Comparison of ENCODE assay signal across 1 cellular context in the genomic region with DNA sequence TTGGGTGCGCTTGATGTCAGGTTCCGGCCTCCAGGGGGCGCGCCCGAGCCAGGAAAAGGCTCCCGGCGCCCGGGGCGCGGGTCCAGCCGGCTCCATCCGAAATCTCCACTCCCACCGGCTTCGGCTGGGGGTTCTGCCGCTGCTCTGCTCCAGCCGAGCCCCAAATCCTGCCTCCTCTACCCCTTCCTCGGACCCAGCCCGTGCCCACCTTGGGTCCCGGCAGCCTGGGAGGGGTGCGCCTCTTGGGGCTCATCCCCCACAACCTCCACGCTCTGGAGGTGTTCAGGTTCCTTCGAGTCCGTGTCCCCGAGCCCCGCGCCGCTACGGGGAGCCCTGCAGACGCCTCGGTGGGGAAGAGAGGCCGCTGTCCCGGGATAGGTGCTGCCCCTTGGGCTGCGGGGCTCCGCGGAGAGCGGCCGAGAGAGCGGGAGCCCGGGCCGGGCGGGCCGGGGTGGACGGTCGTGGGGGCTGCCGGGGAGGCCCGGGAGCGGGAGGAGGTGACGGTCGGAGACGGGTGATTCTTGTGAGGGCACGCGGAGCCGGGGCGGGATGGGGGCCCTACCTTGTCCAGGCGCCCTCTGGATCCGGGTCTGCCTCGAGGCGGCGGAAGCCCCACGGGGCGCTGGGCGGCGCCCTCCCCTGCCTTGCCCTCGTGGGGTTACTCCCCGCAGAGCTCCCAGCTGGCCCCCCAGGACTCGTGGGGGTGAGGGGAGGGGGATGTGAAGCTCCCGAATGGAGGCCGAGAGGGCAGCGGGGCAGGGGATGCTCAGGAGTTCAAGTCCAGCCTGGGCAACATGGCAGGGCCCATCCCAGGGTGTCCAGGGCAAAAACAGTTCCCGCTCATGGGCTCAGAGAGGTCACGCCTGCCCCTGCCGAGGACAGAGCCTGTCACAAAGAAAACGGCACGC.
TF ChIP-seq lines count a peak whose summit lies in the region.

No MANE protein-coding gene starts in this region.

TF ChIP-seq in HepG2, 621 proteins besides CTCF, POLR2A, EP300 and RAD21 (continued from another document):
- TF ChIP-seq, protein P1, sequence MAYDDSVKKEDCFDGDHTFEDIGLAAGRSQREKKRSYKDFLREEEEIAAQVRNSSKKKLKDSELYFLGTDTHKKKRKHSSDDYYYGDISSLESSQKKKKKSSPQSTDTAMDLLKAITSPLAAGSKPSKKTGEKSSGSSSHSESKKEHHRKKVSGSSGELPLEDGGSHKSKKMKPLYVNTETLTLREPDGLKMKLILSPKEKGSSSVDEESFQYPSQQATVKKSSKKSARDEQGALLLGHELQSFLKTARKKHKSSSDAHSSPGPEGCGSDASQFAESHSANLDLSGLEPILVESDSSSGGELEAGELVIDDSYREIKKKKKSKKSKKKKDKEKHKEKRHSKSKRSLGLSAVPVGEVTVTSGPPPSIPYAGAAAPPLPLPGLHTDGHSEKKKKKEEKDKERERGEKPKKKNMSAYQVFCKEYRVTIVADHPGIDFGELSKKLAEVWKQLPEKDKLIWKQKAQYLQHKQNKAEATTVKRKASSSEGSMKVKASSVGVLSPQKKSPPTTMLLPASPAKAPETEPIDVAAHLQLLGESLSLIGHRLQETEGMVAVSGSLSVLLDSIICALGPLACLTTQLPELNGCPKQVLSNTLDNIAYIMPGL (CRISPR knock-in tag; IDR thresholded peaks at IDR 0.05; ENCODE audit: borderline replicate concordance in 1 of 2, low read depth in 1 of 2), result 0 out of 4 replicates have a peak, but pooled peaks of 1 of the 2 experiments have one; percentile 51
- TF ChIP-seq HNRNPLL (IDR thresholded peaks at IDR 0.05; ENCODE audit: low read depth, low read length, poor library complexity, severe bottlenecking), result peak; percentile 25
- TF ChIP-seq FOXP1 (IDR thresholded peaks at IDR 0.05), result no peak
- no peak for TF ChIP-seq FOXP1 (CRISPR knock-in tag; IDR thresholded peaks at IDR 0.05)
- 0 out of 2 replicates have a peak, but pooled peaks have one; percentile 46 for TF ChIP-seq ZNF234 (CRISPR knock-in tag; conservative IDR thresholded peaks at IDR 0.05)
- TF ChIP-seq SKI (IDR thresholded peaks at IDR 0.05; ENCODE audit: partially characterized antibody), result peak; percentile 22
- no peak for TF ChIP-seq SMARCC2 (IDR thresholded peaks at IDR 0.05)
- peak; percentile 53; the same call in 1 of the 2 replicates for TF ChIP-seq ZBTB38 (CRISPR knock-in tag; IDR thresholded peaks at IDR 0.05)
- TF ChIP-seq SMC3 (IDR thresholded peaks at IDR 0.05; ENCODE audit: low read length), result peak; percentile 17; the same call in 1 of the 2 replicates
- peak; percentile 71 for TF ChIP-seq XRCC5 (optimal IDR thresholded peaks at IDR 0.05; ENCODE audit: low read length)
